In the genomic region with DNA sequence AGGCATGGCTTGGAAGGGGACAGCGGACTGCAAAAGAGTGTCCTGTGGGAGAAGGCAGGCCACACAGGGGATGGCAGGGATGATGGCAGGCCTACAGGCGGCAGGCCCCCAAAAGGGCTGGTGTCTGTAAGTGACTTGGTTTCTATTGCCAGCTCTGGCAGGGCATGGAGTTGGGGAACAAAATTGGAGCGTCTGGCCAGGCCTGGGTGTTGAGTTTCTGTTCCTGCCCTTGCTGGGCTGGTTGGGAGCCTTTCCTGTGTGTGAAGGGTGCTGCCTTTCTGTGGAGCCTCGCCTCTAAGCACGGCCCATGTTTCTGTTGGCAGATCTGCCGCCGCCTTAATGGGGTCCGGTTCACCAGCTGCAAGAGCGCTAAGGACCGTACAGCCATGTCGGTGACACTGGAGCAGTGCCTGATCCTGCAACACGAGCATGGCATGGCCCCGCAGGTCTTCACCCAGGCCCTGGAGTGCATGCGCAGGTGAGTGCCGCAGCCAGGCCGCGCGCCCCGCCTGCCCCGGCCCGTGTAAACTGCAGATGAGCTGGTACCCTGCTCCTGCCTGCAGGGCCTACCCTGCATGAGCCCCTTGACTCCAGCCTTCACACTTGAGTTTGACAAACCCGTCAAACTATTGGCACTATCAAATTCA, we compare ENCODE assay signal across 20 cellular contexts.
"Had no signal": no experiment of that assay in that cellular context is flagged by ENCODE, and none has a peak within 500 bp of the region (broad histone marks: within the 10 kb centered on the region; RNA-seq: fewer than 3 reads in every experiment).

No MANE protein-coding gene starts in this region.

- ATAC-seq: activated CD4-positive, alpha-beta T cell treated with anti-CD3 and anti-CD28 coated beads for 36 hours; activated CD8-positive, alpha-beta T cell treated with anti-CD3 and anti-CD28 coated beads, Interleukin-2, amount 10 ng/mL, durations not matched to agents 7 days and 5 days; esophagus mucosa; lower lobe of right lung; WTC11 had no signal

- H3K9ac ChIP-seq: SK-N-SH had no signal

- H3K36me3 ChIP-seq: brain microvascular endothelial cell had no signal

- H3K9me3 Mint-ChIP-seq: mesothelial cell of epicardium; T-helper 2 cell treated with Interferon-gamma antibody and Interleukin-4, amounts not matched to agents 5 μg/mL and 100 μg/mL, for 36 hours; WTC11 had no signal

- H3K27ac Mint-ChIP-seq: activated CD4-positive, alpha-beta T cell treated with anti-CD3 and anti-CD28 coated beads for 36 hours; mesothelial cell of epicardium; T-helper 2 cell treated with Interferon-gamma antibody and Interleukin-4, amounts not matched to agents 5 μg/mL and 100 μg/mL, for 36 hours had no signal

- H3K27me3 Mint-ChIP-seq: activated CD4-positive, alpha-beta T cell treated with anti-CD3 and anti-CD28 coated beads for 36 hours had no signal

- H3K9me3 ChIP-seq: lower lobe of right lung, prostate gland, SK-N-SH, stomach had no signal

- DNase-seq: activated CD4-positive, alpha-beta T cell treated with anti-CD3 and anti-CD28 coated beads for 36 hours; activated CD8-positive, alpha-beta memory T cell treated with anti-CD3 and anti-CD28 coated beads, Interleukin-2, amount 50 U/mL, for 48 hours; activated CD8-positive, alpha-beta T cell treated with anti-CD3 and anti-CD28 coated beads, Interleukin-2, amount 10 ng/mL, durations not matched to agents 7 days and 5 days; activated naive CD4-positive, alpha-beta T cell treated with Interleukin-2 at 50 U/mL for 16 hours; aorta; brain microvascular endothelial cell; effector CD4-positive, alpha-beta T cell; lower lobe of right lung; right cardiac atrium; SHP77 treated with DMSO at 0.1 percent for 48 hours; stimulated activated CD4-positive, alpha-beta T cell treated with anti-CD3 and anti-CD28 coated beads, Interleukin-2, amount 100 ng/mL, for 48 hours; stomach; trophoblast cell had no signal

- H3K4me1 ChIP-seq: lower lobe of right lung, prostate gland, stomach had no signal

- H3K27me3 ChIP-seq: brain microvascular endothelial cell, stomach had no signal

- H3K4me2 ChIP-seq: SK-N-SH had no signal

- H3K4me3 ChIP-seq: lower lobe of right lung, prostate gland, skin epidermis, stomach had no signal

- H3K27ac ChIP-seq: brain microvascular endothelial cell, lower lobe of right lung, prostate gland, skin epidermis, stomach had no signal

- H3K4me1 Mint-ChIP-seq: activated CD4-positive, alpha-beta T cell treated with anti-CD3 and anti-CD28 coated beads for 36 hours; mesothelial cell of epicardium; WTC11 had no signal

- H3K4me3 Mint-ChIP-seq: activated CD4-positive, alpha-beta T cell treated with anti-CD3 and anti-CD28 coated beads for 36 hours; activated CD8-positive, alpha-beta T cell treated with anti-CD3 and anti-CD28 coated beads, Interleukin-2, amount 10 ng/mL, durations not matched to agents 7 days and 5 days; mesothelial cell of epicardium; T-helper 2 cell treated with Interferon-gamma antibody and Interleukin-4, amounts not matched to agents 5 μg/mL and 100 μg/mL, for 36 hours; WTC11 had no signal
